ENCODE assay signal across 1 cellular context in genomic region chr9:120383999-120384924, GRCh38.
TF ChIP-seq lines count a peak whose summit lies in the region.

No MANE protein-coding gene starts in this region.

TF ChIP-seq in HepG2, 621 proteins besides CTCF, POLR2A, EP300 and RAD21 (continued from another document and continues in another):
- TF ChIP-seq MLXIP (CRISPR knock-in tag; IDR thresholded peaks at IDR 0.05; ENCODE audit: borderline replicate concordance) (peak; percentile 51; the same call in 1 of the 2 replicates), MAFF (IDR thresholded peaks at IDR 0.05; ENCODE audit: low read depth, low read length) (no peak; the same call in 1 of the 2 replicates), BHLHE40 (IDR thresholded peaks at IDR 0.05; ENCODE audit: low read length) (peak; percentile 48; the same call in 1 of the 2 replicates), ZNF629 (CRISPR knock-in tag; conservative IDR thresholded peaks at IDR 0.05) (peak; percentile 73), ZNF709 (CRISPR knock-in tag; IDR thresholded peaks at IDR 0.05) (peak; percentile 63; the same call in 1 of the 2 replicates), KLF16 (CRISPR knock-in tag; IDR thresholded peaks at IDR 0.05) (peak in 1 of 2 experiments; percentile 57; a peak in 1 of 4 replicates), TFDP1 (CRISPR knock-in tag; IDR thresholded peaks at IDR 0.05; ENCODE audit: borderline replicate concordance) (peak; percentile 48), MEF2D (CRISPR knock-in tag; IDR thresholded peaks at IDR 0.05) (peak; percentile 51; the same call in 1 of the 2 replicates), ZNF672 (CRISPR knock-in tag; IDR thresholded peaks at IDR 0.05) (no peak), GABPA (IDR thresholded peaks at IDR 0.05; ENCODE audit: low read depth, low read length) (no peak), GABPA (CRISPR knock-in tag; IDR thresholded peaks at IDR 0.05; ENCODE audit: low read depth) (peak; percentile 36; the same call in 1 of the 2 replicates), ZNF569 (CRISPR knock-in tag; IDR thresholded peaks at IDR 0.05; ENCODE audit: borderline replicate concordance) (no peak), TCF7 (IDR thresholded peaks at IDR 0.05; ENCODE audit: low read depth) (0 out of 2 replicates have a peak, but pooled peaks have one; percentile 20), HCFC1 (IDR thresholded peaks at IDR 0.05; ENCODE audit: low read depth, low read length) (no peak), ZNF7 (CRISPR knock-in tag; IDR thresholded peaks at IDR 0.05) (no peak), ZNF619 (CRISPR knock-in tag; IDR thresholded peaks at IDR 0.05) (no peak), YEATS2 (CRISPR knock-in tag; IDR thresholded peaks at IDR 0.05; ENCODE audit: borderline replicate concordance) (peak; percentile 83; the same call in 1 of the 2 replicates), PAF1 (CRISPR knock-in tag; IDR thresholded peaks at IDR 0.05) (no peak), RFX5 (IDR thresholded peaks at IDR 0.05; ENCODE audit: low read depth, low read length) (no peak), ZFP37 (CRISPR knock-in tag; IDR thresholded peaks at IDR 0.05; ENCODE audit: borderline replicate concordance) (no peak), NFKBIZ (CRISPR knock-in tag; IDR thresholded peaks at IDR 0.05) (0 out of 2 replicates have a peak, but pooled peaks have one; percentile 21), ZBTB37 (CRISPR knock-in tag; IDR thresholded peaks at IDR 0.05) (peak; percentile 28; the same call in 1 of the 2 replicates), ZNF652 (CRISPR knock-in tag; IDR thresholded peaks at IDR 0.05; ENCODE audit: borderline replicate concordance, low read depth) (no peak; the same call in 1 of the 2 replicates), ZNF747 (CRISPR knock-in tag; IDR thresholded peaks at IDR 0.05; ENCODE audit: borderline replicate concordance) (no peak), GPN1 (CRISPR knock-in tag; IDR thresholded peaks at IDR 0.05; ENCODE audit: borderline replicate concordance) (no peak), ZNF3 (CRISPR knock-in tag; IDR thresholded peaks at IDR 0.05) (peak; percentile 98), HHEX (CRISPR knock-in tag; IDR thresholded peaks at IDR 0.05) (peak; percentile 49; the same call in 1 of the 2 replicates), ZNF615 (CRISPR knock-in tag; IDR thresholded peaks at IDR 0.05; ENCODE audit: borderline replicate concordance) (peak; percentile 91), RFX3 (CRISPR knock-in tag; IDR thresholded peaks at IDR 0.05) (no peak), ZNF451 (CRISPR knock-in tag; IDR thresholded peaks at IDR 0.05) (0 out of 2 replicates have a peak, but pooled peaks have one; percentile 18), TBX2 (CRISPR knock-in tag; IDR thresholded peaks at IDR 0.05; ENCODE audit: borderline replicate concordance) (peak; percentile 69), ZSCAN31 (CRISPR knock-in tag; IDR thresholded peaks at IDR 0.05; ENCODE audit: low read depth) (no peak), SOX13 (IDR thresholded peaks at IDR 0.05) (no peak; the same call in 1 of the 2 replicates), SOX13 (CRISPR knock-in tag; conservative IDR thresholded peaks at IDR 0.05 in 1 of 2, IDR thresholded peaks at IDR 0.05 in 1 of 2) (peak in 1 of 2 experiments; percentile 85; a peak in 2 of 4 replicates), NR2F2 (IDR thresholded peaks at IDR 0.05; ENCODE audit: borderline replicate concordance, low read depth) (no peak), ZNF704 (CRISPR knock-in tag; IDR thresholded peaks at IDR 0.05; ENCODE audit: borderline replicate concordance) (peak; percentile 82; the same call in 1 of the 2 replicates), ZNF530 (CRISPR knock-in tag; IDR thresholded peaks at IDR 0.05; ENCODE audit: low read depth) (no peak), ZNF383 (CRISPR knock-in tag; IDR thresholded peaks at IDR 0.05; ENCODE audit: borderline replicate concordance) (no peak), CENPX (CRISPR knock-in tag; IDR thresholded peaks at IDR 0.05) (no peak), ZBTB2 (CRISPR knock-in tag; IDR thresholded peaks at IDR 0.05; ENCODE audit: low read depth) (no peak), ZNF431 (CRISPR knock-in tag; IDR thresholded peaks at IDR 0.05; ENCODE audit: borderline replicate concordance, low read depth) (no peak), ZNF746 (CRISPR knock-in tag; IDR thresholded peaks at IDR 0.05) (peak; percentile 73; the same call in 1 of the 2 replicates), LCORL (IDR thresholded peaks at IDR 0.05) (no peak), LCORL (CRISPR knock-in tag; IDR thresholded peaks at IDR 0.05) (peak; percentile 96), RXRA (CRISPR knock-in tag; IDR thresholded peaks at IDR 0.05) (peak; percentile 97), AKAP8 (CRISPR knock-in tag; IDR thresholded peaks at IDR 0.05) (no peak), ZFP62 (CRISPR knock-in tag; IDR thresholded peaks at IDR 0.05) (no peak), PRMT3 (CRISPR knock-in tag; IDR thresholded peaks at IDR 0.05; ENCODE audit: borderline replicate concordance, low read depth) (0 out of 2 replicates have a peak, but pooled peaks have one; percentile 24), ZFY (CRISPR knock-in tag; IDR thresholded peaks at IDR 0.05) (peak; percentile 91), NPAS2 (CRISPR knock-in tag; IDR thresholded peaks at IDR 0.05; ENCODE audit: borderline replicate concordance) (no peak), ZBTB4 (CRISPR knock-in tag; IDR thresholded peaks at IDR 0.05; ENCODE audit: borderline replicate concordance) (no peak), U2AF1 (optimal IDR thresholded peaks at IDR 0.05; ENCODE audit: low read depth, low read length) (no peak), ZNF160 (CRISPR knock-in tag; IDR thresholded peaks at IDR 0.05) (peak; percentile 76; the same call in 1 of the 2 replicates), MATR3 (CRISPR knock-in tag; IDR thresholded peaks at IDR 0.05) (no peak), TMF1 (CRISPR knock-in tag; IDR thresholded peaks at IDR 0.05; ENCODE audit: low read depth) (no peak)
- TF ChIP-seq, protein P1, sequence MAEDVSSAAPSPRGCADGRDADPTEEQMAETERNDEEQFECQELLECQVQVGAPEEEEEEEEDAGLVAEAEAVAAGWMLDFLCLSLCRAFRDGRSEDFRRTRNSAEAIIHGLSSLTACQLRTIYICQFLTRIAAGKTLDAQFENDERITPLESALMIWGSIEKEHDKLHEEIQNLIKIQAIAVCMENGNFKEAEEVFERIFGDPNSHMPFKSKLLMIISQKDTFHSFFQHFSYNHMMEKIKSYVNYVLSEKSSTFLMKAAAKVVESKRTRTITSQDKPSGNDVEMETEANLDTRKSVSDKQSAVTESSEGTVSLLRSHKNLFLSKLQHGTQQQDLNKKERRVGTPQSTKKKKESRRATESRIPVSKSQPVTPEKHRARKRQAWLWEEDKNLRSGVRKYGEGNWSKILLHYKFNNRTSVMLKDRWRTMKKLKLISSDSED (CRISPR knock-in tag; IDR thresholded peaks at IDR 0.05) = no peak
- TF ChIP-seq, protein P2, sequence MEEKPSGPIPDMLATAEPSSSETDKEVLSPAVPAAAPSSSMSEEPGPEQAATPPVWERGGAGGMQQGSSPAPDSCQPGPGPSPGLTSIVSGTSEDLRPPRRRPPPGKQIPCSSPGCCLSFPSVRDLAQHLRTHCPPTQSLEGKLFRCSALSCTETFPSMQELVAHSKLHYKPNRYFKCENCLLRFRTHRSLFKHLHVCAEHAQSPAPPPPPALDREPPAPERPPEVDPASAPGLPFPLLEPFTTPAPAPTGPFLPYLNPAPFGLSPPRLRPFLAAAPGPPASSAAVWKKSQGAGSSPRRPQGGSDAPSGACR (CRISPR knock-in tag; IDR thresholded peaks at IDR 0.05) = peak; percentile 93
- TF ChIP-seq, protein P3, sequence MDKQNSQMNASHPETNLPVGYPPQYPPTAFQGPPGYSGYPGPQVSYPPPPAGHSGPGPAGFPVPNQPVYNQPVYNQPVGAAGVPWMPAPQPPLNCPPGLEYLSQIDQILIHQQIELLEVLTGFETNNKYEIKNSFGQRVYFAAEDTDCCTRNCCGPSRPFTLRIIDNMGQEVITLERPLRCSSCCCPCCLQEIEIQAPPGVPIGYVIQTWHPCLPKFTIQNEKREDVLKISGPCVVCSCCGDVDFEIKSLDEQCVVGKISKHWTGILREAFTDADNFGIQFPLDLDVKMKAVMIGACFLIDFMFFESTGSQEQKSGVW (CRISPR knock-in tag; IDR thresholded peaks at IDR 0.05; ENCODE audit: borderline replicate concordance) = no peak
- TF ChIP-seq, protein P4, sequence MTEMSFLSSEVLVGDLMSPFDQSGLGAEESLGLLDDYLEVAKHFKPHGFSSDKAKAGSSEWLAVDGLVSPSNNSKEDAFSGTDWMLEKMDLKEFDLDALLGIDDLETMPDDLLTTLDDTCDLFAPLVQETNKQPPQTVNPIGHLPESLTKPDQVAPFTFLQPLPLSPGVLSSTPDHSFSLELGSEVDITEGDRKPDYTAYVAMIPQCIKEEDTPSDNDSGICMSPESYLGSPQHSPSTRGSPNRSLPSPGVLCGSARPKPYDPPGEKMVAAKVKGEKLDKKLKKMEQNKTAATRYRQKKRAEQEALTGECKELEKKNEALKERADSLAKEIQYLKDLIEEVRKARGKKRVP (CRISPR knock-in tag; IDR thresholded peaks at IDR 0.05) = peak in 1 of 2 experiments; percentile 59; a peak in 1 of 4 replicates
